Comparison of ENCODE assay signal across 7 cellular contexts in the genomic region with DNA sequence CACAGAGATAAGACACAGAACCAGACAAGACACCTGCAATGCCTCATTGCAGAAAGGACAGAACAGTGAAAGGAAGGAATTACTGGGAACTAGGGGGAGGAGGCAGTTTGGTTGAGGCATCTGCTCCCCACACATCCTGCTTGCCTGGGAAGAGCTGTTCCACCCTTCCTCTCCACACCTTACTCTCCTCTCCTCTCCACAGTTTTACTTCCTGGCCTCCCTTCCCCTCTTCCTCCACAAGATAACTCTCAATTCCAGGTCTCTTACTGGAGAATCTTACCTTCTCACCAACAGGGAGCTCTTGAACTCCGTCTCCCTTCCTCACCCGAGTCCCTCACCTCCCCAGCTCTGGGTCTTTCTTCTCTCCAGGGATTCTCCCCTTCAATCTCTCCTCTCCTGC. TPM values are rescaled to one million over a fixed set of nuclear protein-coding genes. Genes with fewer than 3 reads are reported as not detected.
DNase-seq lines count a peak whose midpoint lies in the region; ATAC-seq and TF ChIP-seq lines count a peak whose summit lies in the region.
"Had no signal": no experiment of that assay in that cellular context is flagged by ENCODE, and none has a peak within 500 bp of the region (broad histone marks: within the 10 kb centered on the region; RNA-seq: fewer than 3 reads in every experiment).

No MANE protein-coding gene starts in this region.

- H3K27me3 Mint-ChIP-seq in CD4-positive, alpha-beta T cell, result no peaks in the 10 kb centered on the region
- H3K27me3 Mint-ChIP-seq in activated B cell treated with CpG ODN at 0.5 μM for 24 hours (no peaks in the 10 kb centered on the region), memory B cell (no peaks in the 10 kb centered on the region)

- POLR2A ChIA-PET in CD4-positive, alpha-beta T cell (lab: Charles Lee), result interaction anchor here (0.6 kb wide), 1 partner anchor 25 kb away, joined by 3 read pairs; no protein-coding TSS in a partner anchor
- POLR2A ChIA-PET in activated B cell treated with CpG ODN at 0.5 μM for 24 hours (lab: Charles Lee), result no interaction called here

- CTCF ChIA-PET in CD4-positive, alpha-beta T cell (lab: Charles Lee), result no interaction called here
- CTCF ChIA-PET in activated B cell treated with CpG ODN at 0.5 μM for 24 hours (lab: Charles Lee), result interaction anchor here (1.9 kb wide), 1 partner anchor 49 kb away, joined by 5 read pairs; no protein-coding TSS in a partner anchor

- H3K36me3 Mint-ChIP-seq in CD4-positive, alpha-beta T cell (ENCODE audit: low read depth), result peaks cover 54% of the 10 kb centered on the region
- H3K36me3 Mint-ChIP-seq in activated B cell treated with CpG ODN at 0.5 μM for 24 hours (ENCODE audit: low read depth), result peaks cover 68% of the 10 kb centered on the region
- peaks cover 30% of the 10 kb centered on the region for H3K36me3 Mint-ChIP-seq in memory B cell

- no peak overlapping the region for H3K27ac ChIP-seq in CD4-positive, alpha-beta T cell (ENCODE audit: low read depth, low read length)

- DNase-seq in CD4-positive, alpha-beta T cell, result no peak
- DNase-seq in activated B cell treated with CpG ODN at 0.5 μM for 24 hours, result no peak
- DNase-seq in memory B cell (ENCODE audit: low spot score in 2 of 2), result no peak
- no peak for DNase-seq in hepatic stellate cell (ENCODE audit: low spot score)
- no peak for DNase-seq in NCI-H774 (lab: John Stamatoyannopoulos, UW)
- no peak for DNase-seq in Right ventricle myocardium inferior (ENCODE audit: missing footprints)
- DNase-seq: NCI-H1694 treated with DMSO at 0.1 percent for 48 hours had no signal

- intact Hi-C loops in CD4-positive, alpha-beta T cell (cut with DNase I, micrococcal nuclease), result loop anchor here in 1 of 2 experiments (10.0 kb wide), 1 partner anchor 579 kb away; a partner anchor contains a TSS
- intact Hi-C loops in activated B cell treated with CpG ODN at 0.5 μM for 24 hours (cut with micrococcal nuclease) (loop anchor here (10.0 kb wide), 1 partner anchor 681 kb away; a partner anchor contains a TSS), Right ventricle myocardium inferior (cut with DNase I) (loop anchor here (5.0 kb wide), 1 partner anchor 63 kb away; a partner anchor contains a TSS)

- no peak for ATAC-seq in CD4-positive, alpha-beta T cell (ENCODE audit: poor library complexity)
- ATAC-seq in activated B cell treated with CpG ODN at 0.5 μM for 24 hours (ENCODE audit: low read depth) (no peak), memory B cell (ENCODE audit: low read depth) (no peak), Right ventricle myocardium inferior (no peak)

- no peak for TF ChIP-seq CTCF in CD4-positive, alpha-beta T cell (IDR thresholded peaks at IDR 0.05)
- TF ChIP-seq CTCF in activated B cell treated with CpG ODN at 0.5 μM for 24 hours (IDR thresholded peaks at IDR 0.05), result no peak

- no peaks in the 10 kb centered on the region for H3K9me3 Mint-ChIP-seq in CD4-positive, alpha-beta T cell
- no peaks in the 10 kb centered on the region for H3K9me3 Mint-ChIP-seq in activated B cell treated with CpG ODN at 0.5 μM for 24 hours
- no peaks in the 10 kb centered on the region for H3K9me3 Mint-ChIP-seq in memory B cell

- H3K4me3 Mint-ChIP-seq in CD4-positive, alpha-beta T cell, result peak overlapping the region; percentile 77
- H3K4me3 Mint-ChIP-seq in activated B cell treated with CpG ODN at 0.5 μM for 24 hours, result peak overlapping the region; percentile 88
- H3K4me3 Mint-ChIP-seq in memory B cell, result peak overlapping the region; percentile 19

- H3K4me1 Mint-ChIP-seq in CD4-positive, alpha-beta T cell (ENCODE audit: low read depth), result peaks cover 35% of the 10 kb centered on the region
- H3K4me1 Mint-ChIP-seq in activated B cell treated with CpG ODN at 0.5 μM for 24 hours, result peaks cover 37% of the 10 kb centered on the region
- H3K4me1 Mint-ChIP-seq in memory B cell, result peaks cover 34% of the 10 kb centered on the region

- H3K27me3 ChIP-seq in CD4-positive, alpha-beta T cell (ENCODE audit: control insufficient read depth, insufficient read depth, low read length), result no peaks in the 10 kb centered on the region

- no peaks in the 10 kb centered on the region for H3K9me3 ChIP-seq in CD4-positive, alpha-beta T cell (ENCODE audit: control insufficient read depth, low read length)

- peak overlapping the region; percentile 94 for H3K27ac Mint-ChIP-seq in CD4-positive, alpha-beta T cell
- H3K27ac Mint-ChIP-seq in activated B cell treated with CpG ODN at 0.5 μM for 24 hours (peak overlapping the region; percentile 43), memory B cell (peak overlapping the region; percentile 90)

RNA-seq across cellular contexts. Expression of a gene that starts 2.1 kb away (rescaled TPM):
- 10 to 100 TPM; 28.7 to 31.2 TPM for total RNA-seq in CD4-positive, alpha-beta T cell
- total RNA-seq in activated B cell treated with CpG ODN at 0.5 μM for 24 hours (80.2 and 84.2 TPM in 2 replicates), Right ventricle myocardium inferior (34.4 TPM)

RNA-seq across cellular contexts. Expression of a gene that starts 6.9 kb away (rescaled TPM):
- total RNA-seq in CD4-positive, alpha-beta T cell, result 1 to 10 TPM; 1.1 to 1.8 TPM
- total RNA-seq in activated B cell treated with CpG ODN at 0.5 μM for 24 hours, result 3.2 and 4.2 TPM in 2 replicates
- 1.6 TPM for total RNA-seq in Right ventricle myocardium inferior

RNA-seq across cellular contexts. Expression of a gene that starts 23.9 kb away (rescaled TPM):
- 10 to 100 TPM; 14.8 to 17.6 TPM for total RNA-seq in CD4-positive, alpha-beta T cell
- total RNA-seq in activated B cell treated with CpG ODN at 0.5 μM for 24 hours, result 33.8 and 37.2 TPM in 2 replicates
- total RNA-seq in Right ventricle myocardium inferior, result 18.0 TPM

RNA-seq across cellular contexts. Expression of a gene that starts 24.0 kb away (rescaled TPM):
- total RNA-seq in CD4-positive, alpha-beta T cell, result 10 to 100 TPM; 69.7 to 72.5 TPM
- total RNA-seq in activated B cell treated with CpG ODN at 0.5 μM for 24 hours (108 and 139 TPM in 2 replicates), Right ventricle myocardium inferior (22.5 TPM)

RNA-seq across cellular contexts. Expression of a gene that starts 28.1 kb away (rescaled TPM):
- total RNA-seq in CD4-positive, alpha-beta T cell, result not detected
- not detected in 2 replicates for total RNA-seq in activated B cell treated with CpG ODN at 0.5 μM for 24 hours
- total RNA-seq in Right ventricle myocardium inferior, result 0.73 TPM

Comparison
In these comparisons a context has a peak if more than half of its experiments do, and no peak if none do; other contexts are left out.
1. H3K27ac Mint-ChIP-seq: peak in every context shown above with its lines; median percentile 94 in CD4-positive, alpha-beta T cell; 90 in memory B cell; 43 in activated B cell treated with CpG ODN at 0.5 μM for 24 hours.
2. H3K4me3 Mint-ChIP-seq: peak in every context shown above with its lines; median percentile 88 in activated B cell treated with CpG ODN at 0.5 μM for 24 hours; 77 in CD4-positive, alpha-beta T cell; 19 in memory B cell.